27 cellular contexts compared by ENCODE assay signal in genomic region chr2:70967189-70967588, GRCh38. TPM values are rescaled to one million over a fixed set of nuclear protein-coding genes. Genes with fewer than 3 reads are reported as not detected.
"Had no signal": no experiment of that assay in that cellular context is flagged by ENCODE, and none has a peak within 500 bp of the region (broad histone marks: within the 10 kb centered on the region; RNA-seq: fewer than 3 reads in every experiment).

No MANE protein-coding gene starts in this region.

- H3K9me3 Mint-ChIP-seq: immature natural killer cell; memory B cell; naive thymus-derived CD4-positive, alpha-beta T cell; natural killer cell treated with Interleukin-12 subunit alpha and Interleukin-12 subunit beta and Interleukin-15 and Interleukin-18, amount 100 ng/mL, for 72 hours; neural crest cell; stimulated activated naive B cell treated with anti-CD40 and anti-IgM and Interleukin-4, amounts not matched to agents 10 μg/mL and 1 μg/mL and 100 μg/mL, for 72 hours had no signal

- H3K4me3 Mint-ChIP-seq: memory B cell; natural killer cell treated with Interleukin-12 subunit alpha and Interleukin-12 subunit beta and Interleukin-15 and Interleukin-18, amount 100 ng/mL, for 72 hours; neural crest cell; stimulated activated naive B cell treated with anti-CD40 and anti-IgM and Interleukin-4, amounts not matched to agents 10 μg/mL and 1 μg/mL and 100 μg/mL, for 72 hours had no signal

- H3K27ac ChIP-seq: left ventricle myocardium inferior, parathyroid adenoma, psoas muscle, right lobe of liver, stomach, testis, thyroid gland, transverse colon, upper lobe of right lung had no signal

- H3K4me1 ChIP-seq: parathyroid adenoma, psoas muscle had no signal

- H3K4me2 ChIP-seq: smooth muscle cell had no signal

- H3K36me3 Mint-ChIP-seq: memory B cell; naive thymus-derived CD4-positive, alpha-beta T cell; natural killer cell treated with Interleukin-12 subunit alpha and Interleukin-12 subunit beta and Interleukin-15 and Interleukin-18, amount 100 ng/mL, for 72 hours had no signal

- DNase-seq: hypothalamus; immature natural killer cell; left ventricle myocardium inferior; midbrain; mucosa of descending colon; naive thymus-derived CD4-positive, alpha-beta T cell; nucleus accumbens; psoas muscle; stimulated activated CD4-positive, alpha-beta T cell treated with anti-CD3 and anti-CD28 coated beads, Interleukin-1b, Interleukin-23, amount 100 ng/mL, for 48 hours; stimulated activated CD4-positive, alpha-beta T cell treated with anti-CD3 and anti-CD28 coated beads, Interleukin-4, amount 100 ng/mL, for 1 hour; stimulated activated naive B cell treated with anti-CD40 and anti-IgM and Interleukin-4, amounts not matched to agents 10 μg/mL and 1 μg/mL and 100 μg/mL, for 72 hours; stimulated activated naive CD8-positive, alpha-beta T cell treated with anti-CD3 and anti-CD28 coated beads, Interleukin-15, Interleukin-2, amounts not matched to agents 100 U/mL and 50 U/mL, for 24 hours; stomach; thyroid gland; transverse colon; upper lobe of right lung had no signal

- H2AFZ ChIP-seq: parathyroid adenoma had no signal

- FAIRE-seq: islet of Langerhans, urothelium cell line had no signal

- H3K79me2 ChIP-seq: parathyroid adenoma had no signal

- H3K36me3 ChIP-seq: left ventricle myocardium inferior, right lobe of liver, stomach, thyroid gland, transverse colon, upper lobe of right lung had no signal

- H3K9me3 ChIP-seq: left ventricle myocardium inferior, mucosa of descending colon, psoas muscle, right lobe of liver, stomach, testis, thyroid gland, transverse colon, upper lobe of right lung had no signal

- H3K4me3 ChIP-seq: left ventricle myocardium inferior, mucosa of descending colon, psoas muscle, right lobe of liver, smooth muscle cell, stomach, testis, thyroid gland, transverse colon, upper lobe of right lung had no signal

- H3K27ac Mint-ChIP-seq: immature natural killer cell; memory B cell; naive thymus-derived CD4-positive, alpha-beta T cell; natural killer cell treated with Interleukin-12 subunit alpha and Interleukin-12 subunit beta and Interleukin-15 and Interleukin-18, amount 100 ng/mL, for 72 hours; stimulated activated naive B cell treated with anti-CD40 and anti-IgM and Interleukin-4, amounts not matched to agents 10 μg/mL and 1 μg/mL and 100 μg/mL, for 72 hours had no signal

- H3K9ac ChIP-seq: parathyroid adenoma had no signal

- ATAC-seq: mucosa of descending colon; naive thymus-derived CD4-positive, alpha-beta T cell; natural killer cell treated with Interleukin-12 subunit alpha and Interleukin-12 subunit beta and Interleukin-15 and Interleukin-18, amount 100 ng/mL, for 72 hours; psoas muscle; right lobe of liver; stimulated activated naive B cell treated with anti-CD40 and anti-IgM and Interleukin-4, amounts not matched to agents 10 μg/mL and 1 μg/mL and 100 μg/mL, for 72 hours; stimulated activated naive CD8-positive, alpha-beta T cell treated with anti-CD3 and anti-CD28 coated beads, Interleukin-15, Interleukin-2, amounts not matched to agents 100 U/mL and 50 U/mL, for 24 hours; upper lobe of right lung had no signal

- H3K27me3 ChIP-seq: testis, thyroid gland had no signal

RNA-seq across cellular contexts. Expression of gene ANKRD53, which starts 11.2 kb away (rescaled TPM):
- polyA plus RNA-seq: naive thymus-derived CD4-positive, alpha-beta T cell had no signal

RNA-seq across cellular contexts. Expression of gene ATP6V1B1, which starts 31.5 kb away (rescaled TPM):
- total RNA-seq: kidney epithelial cell; left ventricle myocardium inferior; lung microvascular endothelial cell; mucosa of descending colon; naive thymus-derived CD4-positive, alpha-beta T cell; smooth muscle cell; thyroid gland; transverse colon had no signal
- polyA plus RNA-seq: immature natural killer cell; naive thymus-derived CD4-positive, alpha-beta T cell had no signal
